1 cellular context compared by ENCODE assay signal in the genomic region with DNA sequence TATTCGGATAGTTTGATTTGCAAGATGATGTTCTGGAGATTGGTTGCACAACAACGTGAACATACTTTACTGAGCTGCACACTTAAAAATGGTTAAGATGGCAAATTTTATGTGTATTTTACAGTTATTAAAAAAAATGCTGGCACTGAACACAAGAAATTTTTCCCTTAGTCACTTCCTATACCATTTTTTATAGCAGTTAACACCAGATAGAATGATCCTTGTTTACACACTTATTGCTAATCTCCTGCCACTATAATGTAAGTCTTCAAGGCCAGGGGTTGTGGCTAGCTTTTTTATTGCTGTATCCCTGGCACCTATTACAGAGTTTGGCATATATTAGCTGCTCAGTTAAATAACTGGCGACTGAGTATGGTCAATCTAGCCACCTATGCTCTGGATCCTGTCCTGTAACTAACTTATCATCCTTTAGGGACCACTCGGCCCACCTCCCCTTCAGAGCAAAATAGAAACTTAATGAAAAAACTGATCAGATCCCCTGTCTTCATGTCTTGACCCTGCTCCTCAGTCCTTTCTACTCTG.
TF ChIP-seq lines count a peak whose summit lies in the region.

No MANE protein-coding gene starts in this region.

TF ChIP-seq in IMR-90, 13 proteins besides CTCF, POLR2A, EP300 and RAD21:
- TF ChIP-seq, protein P1, sequence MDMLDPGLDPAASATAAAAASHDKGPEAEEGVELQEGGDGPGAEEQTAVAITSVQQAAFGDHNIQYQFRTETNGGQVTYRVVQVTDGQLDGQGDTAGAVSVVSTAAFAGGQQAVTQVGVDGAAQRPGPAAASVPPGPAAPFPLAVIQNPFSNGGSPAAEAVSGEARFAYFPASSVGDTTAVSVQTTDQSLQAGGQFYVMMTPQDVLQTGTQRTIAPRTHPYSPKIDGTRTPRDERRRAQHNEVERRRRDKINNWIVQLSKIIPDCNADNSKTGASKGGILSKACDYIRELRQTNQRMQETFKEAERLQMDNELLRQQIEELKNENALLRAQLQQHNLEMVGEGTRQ (IDR thresholded peaks at IDR 0.05; ENCODE audit: low read depth, low read length): no peak
- peak; percentile 34; the same call in 1 of the 2 replicates for TF ChIP-seq CEBPB (IDR thresholded peaks at IDR 0.05; ENCODE audit: low read depth, low read length)
- TF ChIP-seq MAZ (IDR thresholded peaks at IDR 0.05; ENCODE audit: borderline replicate concordance, low read depth, low read length): no peak
- TF ChIP-seq MAFK (IDR thresholded peaks at IDR 0.05; ENCODE audit: low read depth, low read length): no peak
- no peak for TF ChIP-seq RFX5 (IDR thresholded peaks at IDR 0.05; ENCODE audit: low read depth, low read length)
- no peak for TF ChIP-seq CHD1 (IDR thresholded peaks at IDR 0.05; ENCODE audit: low read depth, low read length)
- TF ChIP-seq MXI1 (IDR thresholded peaks at IDR 0.05; ENCODE audit: borderline replicate concordance, low read depth, low read length): no peak
- TF ChIP-seq NFE2L2 (IDR thresholded peaks at IDR 0.05; ENCODE audit: low read depth, low read length): 0 out of 2 replicates have a peak, but pooled peaks have one; percentile 23
- no peak for TF ChIP-seq SMC3 (IDR thresholded peaks at IDR 0.05; ENCODE audit: low read depth, low read length)
- TF ChIP-seq FOS (IDR thresholded peaks at IDR 0.05; ENCODE audit: low read depth, low read length): no peak
- no peak for TF ChIP-seq BHLHE40 (IDR thresholded peaks at IDR 0.05; ENCODE audit: low read depth, low read length)
